Comparison of ENCODE assay signal across 8 cellular contexts in genomic region chr14:76352639-76353281, GRCh38. TPM values are rescaled to one million over a fixed set of nuclear protein-coding genes. Genes with fewer than 3 reads are reported as not detected.
DNase-seq lines count a peak whose midpoint lies in the region; ATAC-seq, FAIRE-seq and TF ChIP-seq lines count a peak whose summit lies in the region.

No MANE protein-coding gene starts in this region.

- 0% methylated on average over 4 of the region's 40 CpGs; no CpG with 5 or more reads in 1 of the 2 experiments for WGBS in IMR-90 (ENCODE audit: extremely low coverage in 2 of 2, insufficient read length in 1 of 2), 2 experiments

- H2BK120ac ChIP-seq in IMR-90 (ENCODE audit: low read depth, low read length): no peak overlapping the region

- TF ChIP-seq RAD21 in IMR-90 (IDR thresholded peaks at IDR 0.05; ENCODE audit: low read length): peak; percentile 62

- H4K5ac ChIP-seq in IMR-90 (ENCODE audit: low read depth, low read length): no peak overlapping the region

- no peak overlapping the region for H2BK15ac ChIP-seq in IMR-90 (ENCODE audit: low read depth, low read length)

- peak overlapping the region; percentile 83 for H2AFZ ChIP-seq in IMR-90 (replicated peaks; ENCODE audit: low read length, poor library complexity)
- H2AFZ ChIP-seq in astrocyte (ENCODE audit: low read depth, low read length): peak overlapping the region; percentile 50

- dilution Hi-C loops in IMR-90 (cut with HindIII; ENCODE audit: low sequenced_read_pairs, unreplicated experiment): no loop called here

- in situ Hi-C loops in IMR-90 (cut with MboI; ENCODE audit: low sequenced_read_pairs): loop anchor here (25.0 kb wide), 1 partner anchor 640 kb away; no protein-coding TSS in a partner anchor

- H3K79me2 ChIP-seq in astrocyte (ENCODE audit: insufficient read depth, low read length): no peaks in the 10 kb centered on the region

- H3K9ac ChIP-seq in IMR-90 (ENCODE audit: low read depth, low read length): no peak overlapping the region
- H3K9ac ChIP-seq in astrocyte (ENCODE audit: low read length): no peak overlapping the region
- H3K9ac ChIP-seq in iPS-18a (ENCODE audit: low read length): no peak overlapping the region

- no peak overlapping the region for H3K4ac ChIP-seq in IMR-90 (ENCODE audit: low read depth, low read length)

- H3K4me3 ChIP-seq in GM06990 (replicated peaks; ENCODE audit: low read depth, low read length) (peak overlapping the region; percentile 38), IMR-90 (ENCODE audit: insufficient read depth, low read depth, low read length) (0 out of 2 replicates have a peak overlapping the region, but pooled peaks have one; percentile 22), astrocyte (ENCODE audit: insufficient read depth, low read depth, low read length) (peak overlapping the region; percentile 33), iPS-18a (ENCODE audit: low read length) (peak overlapping the region; percentile 22)

- no peak overlapping the region for H3K18ac ChIP-seq in IMR-90 (ENCODE audit: low read depth, low read length)

- H3K4me1 ChIP-seq in IMR-90 (ENCODE audit: control insufficient read depth, insufficient read depth, low read length) (no peaks in the 10 kb centered on the region), astrocyte (ENCODE audit: insufficient read depth, low read length) (peaks cover 15% of the 10 kb centered on the region), iPS-18a (ENCODE audit: control insufficient read depth, low read depth, low read length) (peaks cover 10% of the 10 kb centered on the region)

- H3K36me3 ChIP-seq in GM06990 (ENCODE audit: control insufficient read depth, insufficient read depth, low read length) (no peaks in the 10 kb centered on the region), IMR-90 (ENCODE audit: control insufficient read depth, insufficient read depth, low read length) (no peaks in the 10 kb centered on the region), astrocyte (ENCODE audit: insufficient read depth, low read length) (no peaks in the 10 kb centered on the region), iPS-18a (ENCODE audit: control insufficient read depth, low read depth, low read length) (no peaks in the 10 kb centered on the region)

- peak overlapping the region in 1 of 3 donors; percentile 20 for H3K4me3 Mint-ChIP-seq in T-cell
- no peak overlapping the region for H3K4me3 Mint-ChIP-seq in astrocyte (ENCODE audit: unreplicated experiment)

- TF ChIP-seq POLR2A in IMR-90 (IDR thresholded peaks at IDR 0.05; ENCODE audit: low read depth, low read length): no peak

- no peaks in the 10 kb centered on the region for H3K9me3 Mint-ChIP-seq in T-cell
- H3K9me3 Mint-ChIP-seq in astrocyte (ENCODE audit: unreplicated experiment): no peaks in the 10 kb centered on the region

- intact Hi-C loops in IMR-90 (cut with micrococcal nuclease): loop anchor here (1.0 kb wide), 1 partner anchor 301 kb away; no protein-coding TSS in a partner anchor

- H2AK9ac ChIP-seq in IMR-90 (replicated peaks; ENCODE audit: low read depth, low read length, poor library complexity): no peak overlapping the region

- H3K36me3 Mint-ChIP-seq in T-cell (no peaks in the 10 kb centered on the region), astrocyte (ENCODE audit: low read depth, unreplicated experiment) (no peaks in the 10 kb centered on the region)

- no TSS peak for BruUV-seq in IMR-90 (replicated peaks; lab: Mats Ljungman, UMichigan)

- H3K23ac ChIP-seq in IMR-90 (ENCODE audit: low read depth, low read length): no peak overlapping the region; the same call in 1 of the 2 replicates

- no peaks in the 10 kb centered on the region for H3K9me1 ChIP-seq in IMR-90 (ENCODE audit: insufficient read depth, low read length)

- no peaks in the 10 kb centered on the region for H3K79me1 ChIP-seq in IMR-90 (ENCODE audit: low read depth in 1 of 2, low read length in 2 of 2)

- DNase-seq in GM06990 (ENCODE audit: extremely low read depth, insufficient read length): peak; percentile 60
- DNase-seq in IMR-90: peak; percentile 26
- DNase-seq in T-cell: peak in 30 of 34 experiments; percentile 2 to 53 (median 28)
- peak; percentile 21 for DNase-seq in astrocyte (ENCODE audit: low read depth)
- DNase-seq in stimulated activated CD4-positive, alpha-beta T cell treated with anti-CD3 and anti-CD28 coated beads, Interleukin-15, amount 100 ng/mL, for 48 hours (ENCODE audit: low read depth in 2 of 2): peak; percentile 7 to 34
- DNase-seq in mesenteric fat pad (ENCODE audit: low spot score): no peak

- CTCF ChIA-PET in IMR-90 (lab: Yijun Ruan, JAX): interaction anchor here (0.5 to 1.7 kb wide), 8 partner anchors 166 to 644 kb away, joined by 3 to 9 read pairs (median 4); no protein-coding TSS in a partner anchor
- CTCF ChIA-PET in T-cell (lab: Charles Lee): interaction anchor here (0.5 to 2.2 kb wide), 8 partner anchors 15 to 644 kb away, joined by 3 to 16 read pairs (median 4); no protein-coding TSS in a partner anchor

- peak; percentile 96 for ATAC-seq in IMR-90 (ENCODE audit: low read depth)
- peak in 3 of 4 experiments; percentile 39 to 60 (median 39) for ATAC-seq in T-cell (replicated peaks in 1 of 4)
- ATAC-seq in GM21619 (IDR thresholded peaks at IDR 0.05; ENCODE audit: unreplicated experiment): no peak

- H3K14ac ChIP-seq in IMR-90 (replicated peaks; ENCODE audit: low read depth, low read length): no peak overlapping the region

- no peaks in the 10 kb centered on the region for H4K20me1 ChIP-seq in IMR-90 (ENCODE audit: insufficient read depth, low read length)
- H4K20me1 ChIP-seq in astrocyte (ENCODE audit: insufficient read depth, low read length): no peaks in the 10 kb centered on the region

- no peak overlapping the region for H3K56ac ChIP-seq in IMR-90 (ENCODE audit: extremely low read depth, insufficient read depth, low read length)

- H2BK5ac ChIP-seq in IMR-90 (ENCODE audit: low read depth, low read length, poor library complexity, severe bottlenecking): no peak overlapping the region

- H3K27me3 ChIP-seq in GM06990 (replicated peaks; ENCODE audit: control insufficient read depth, insufficient read depth, low read length) (no peaks in the 10 kb centered on the region; the same call in 1 of the 2 replicates), IMR-90 (ENCODE audit: control insufficient read depth, insufficient read depth, low read length) (peaks cover 14% of the 10 kb centered on the region), astrocyte (ENCODE audit: insufficient read depth, low read length) (peaks cover 8% of the 10 kb centered on the region), iPS-18a (ENCODE audit: control insufficient read depth, insufficient read depth, low read length) (peaks cover 17% of the 10 kb centered on the region)

- H4K8ac ChIP-seq in IMR-90 (ENCODE audit: low read depth in 2 of 2, low read length in 2 of 2): no peak overlapping the region

- H2AK5ac ChIP-seq in IMR-90 (ENCODE audit: low read depth, low read length): no peak overlapping the region

- H3K4me1 Mint-ChIP-seq in T-cell (peaks cover 0 to 6% (median 0%) of the 10 kb centered on the region in 3 donors), astrocyte (ENCODE audit: low read depth, unreplicated experiment) (peaks cover 8% of the 10 kb centered on the region)

- H4K91ac ChIP-seq in IMR-90 (ENCODE audit: insufficient read depth, low read depth, low read length): no peak overlapping the region

- H3K4me2 ChIP-seq in IMR-90 (ENCODE audit: low read depth, low read length) (peak overlapping the region; percentile 88), astrocyte (ENCODE audit: low read length) (peak overlapping the region; percentile 74)

- no peak overlapping the region for H2BK20ac ChIP-seq in IMR-90 (ENCODE audit: low read depth, low read length)

- H3K27ac ChIP-seq in IMR-90 (ENCODE audit: insufficient read depth, low read length): no peak overlapping the region
- H3K27ac ChIP-seq in astrocyte (ENCODE audit: low read depth, low read length): no peak overlapping the region
- no peak overlapping the region for H3K27ac ChIP-seq in iPS-18a (ENCODE audit: low read length)

- H3K27ac Mint-ChIP-seq in T-cell: no peak overlapping the region
- H3K27ac Mint-ChIP-seq in astrocyte (ENCODE audit: unreplicated experiment): no peak overlapping the region

- H3K27me3 Mint-ChIP-seq in T-cell: peaks cover 30 to 36% of the 10 kb centered on the region in 2 donors
- H3K27me3 Mint-ChIP-seq in astrocyte (ENCODE audit: low read depth, unreplicated experiment): peaks cover 54% of the 10 kb centered on the region

- POLR2A ChIA-PET in IMR-90 (lab: Charles Lee; ENCODE audit: unreplicated experiment) (no interaction called here), T-cell (lab: Charles Lee) (no interaction called here)

- H3K9me3 ChIP-seq in IMR-90 (ENCODE audit: control insufficient read depth, insufficient read depth, low read length): no peaks in the 10 kb centered on the region
- H3K9me3 ChIP-seq in astrocyte (ENCODE audit: insufficient read depth, low read depth, low read length): no peaks in the 10 kb centered on the region
- H3K9me3 ChIP-seq in iPS-18a (ENCODE audit: control insufficient read depth, low read depth, low read length): no peaks in the 10 kb centered on the region

- TF ChIP-seq CTCF in GM06990 (IDR thresholded peaks at IDR 0.05; ENCODE audit: insufficient read depth, low read length, poor library complexity, severe bottlenecking): peak; percentile 85
- TF ChIP-seq CTCF in IMR-90 (conservative IDR thresholded peaks at IDR 0.05; ENCODE audit: low read depth, low read length): peak; percentile 68
- peak; percentile 44 for TF ChIP-seq CTCF in astrocyte (IDR thresholded peaks at IDR 0.05; ENCODE audit: insufficient read depth, low read depth, low read length)

- FAIRE-seq in astrocyte (lab: Jason Lieb, UNC): no peak

TF ChIP-seq in IMR-90, 13 proteins besides CTCF, POLR2A, EP300 and RAD21 (continues in another document):
- TF ChIP-seq FOS (IDR thresholded peaks at IDR 0.05; ENCODE audit: low read depth, low read length): no peak
- no peak for TF ChIP-seq RFX5 (IDR thresholded peaks at IDR 0.05; ENCODE audit: low read depth, low read length)
- peak; percentile 30; the same call in 1 of the 2 replicates for TF ChIP-seq MAZ (IDR thresholded peaks at IDR 0.05; ENCODE audit: borderline replicate concordance, low read depth, low read length)
- TF ChIP-seq SMC3 (IDR thresholded peaks at IDR 0.05; ENCODE audit: low read depth, low read length): peak; percentile 79
- TF ChIP-seq NFE2L2 (IDR thresholded peaks at IDR 0.05; ENCODE audit: low read depth, low read length): no peak
- TF ChIP-seq MXI1 (IDR thresholded peaks at IDR 0.05; ENCODE audit: borderline replicate concordance, low read depth, low read length): no peak
- TF ChIP-seq CHD1 (IDR thresholded peaks at IDR 0.05; ENCODE audit: low read depth, low read length): no peak
- TF ChIP-seq MAFK (IDR thresholded peaks at IDR 0.05; ENCODE audit: low read depth, low read length): no peak

RNA-seq across cellular contexts. Expression of gene ESRRB, which starts 23.2 kb away (rescaled TPM):
- total RNA-seq in IMR-90 (2012; rRNA removed): not detected in 2 replicates
- not detected in 2 replicates for polyA plus RNA-seq in IMR-90 (2012; rRNA removed)
- polyA plus RNA-seq in IMR-90 (2012; cell fraction: cytosol; rRNA removed): 0.02 TPM in 1 of 2 replicates, not detected in the other
- polyA plus RNA-seq in IMR-90 (2012; cell fraction: nucleus; rRNA removed; ENCODE audit: low replicate concordance): 0.02 and 0.03 TPM in 2 replicates
- under 1 TPM in 4 of 5 donors, not detected in 1; 0.19 to 0.82 (median 0.29) TPM for total RNA-seq in T-cell
- not detected in 2 replicates for total RNA-seq in astrocyte
- 0.22 TPM for total RNA-seq in mesenteric fat pad
